Comparison of ENCODE assay signal across 1 cellular context in genomic region chr10:59672150-59672875, GRCh38.
A peak's percentile ranks its signal among the peaks of the same experiment; 100 is the strongest.
TF ChIP-seq lines count a peak whose summit lies in the region.

No MANE protein-coding gene starts in this region.

TF ChIP-seq in GM12878, 131 proteins besides CTCF, POLR2A, EP300 and RAD21 (continued from another document):
- TF ChIP-seq TCF3 (IDR thresholded peaks at IDR 0.05; ENCODE audit: borderline replicate concordance, insufficient read depth, low read depth, low read length), result no peak
- peak; percentile 42; the same call in 1 of the 2 replicates for TF ChIP-seq NFIC (IDR thresholded peaks at IDR 0.05; ENCODE audit: low read depth, low read length)
